ENCODE assay signal across 27 cellular contexts in genomic region chr11:127639916-127640315, GRCh38.
DNase-seq lines count a peak whose midpoint lies in the region; ATAC-seq and TF ChIP-seq lines count a peak whose summit lies in the region.
"Had no signal": no experiment of that assay in that cellular context is flagged by ENCODE, and none has a peak within 500 bp of the region (broad histone marks: within the 10 kb centered on the region; RNA-seq: fewer than 3 reads in every experiment).

No MANE protein-coding gene starts in this region.

- peak; percentile 3 for DNase-seq in EL
- peak; percentile 80 for DNase-seq in M059J (ENCODE audit: low read depth)
- peak; percentile 7 for DNase-seq in mammary epithelial cell
- no peak for DNase-seq in activated CD4-positive, alpha-beta memory T cell treated with anti-CD3 and anti-CD28 coated beads, Interleukin-2, amount 10 ng/mL, durations not matched to agents 7 days and 5 days
- DNase-seq in SK-N-DZ (ENCODE audit: low spot score), result no peak
- DNase-seq: activated CD4-positive, CD25-positive, alpha-beta regulatory T cell treated with anti-CD3 and anti-CD28 coated beads, Interleukin-2, amount 50 U/mL, for 72 hours; activated gamma-delta T cell treated with Interleukin-2 at 50 U/mL for 16 hours; activated naive CD8-positive, alpha-beta T cell treated with anti-CD3 and anti-CD28 coated beads, Interleukin-2, amount 50 U/mL, for 24 hours; body of pancreas; DMS 273 treated with DMSO at 0.1 percent for 48 hours; effector CD4-positive, alpha-beta T cell; esophagus squamous epithelium; gastrocnemius medialis; hippocampal formation; immature natural killer cell; Kasumi-1; mucosa of descending colon; NCI-H1105 treated with DMSO at 0.1 percent for 48 hours; NCI-H2029 treated with DMSO at 0.1 percent for 48 hours; NK-92 treated with Interleukin-12 subunit alpha and Interleukin-12 subunit beta, amount 100 ng/mL, for 24 hours; transverse colon had no signal

- peaks cover 1% of the 10 kb centered on the region for H3K27me3 ChIP-seq in mammary epithelial cell (ENCODE audit: insufficient read depth, low read length)
- H3K27me3 ChIP-seq: body of pancreas, esophagus squamous epithelium, gastrocnemius medialis, neural progenitor cell, SJSA1, transverse colon had no signal

- H3K9me3 Mint-ChIP-seq in nephron, result no peaks in the 10 kb centered on the region
- no peaks in the 10 kb centered on the region for H3K9me3 Mint-ChIP-seq in activated CD4-positive, alpha-beta memory T cell treated with anti-CD3 and anti-CD28 coated beads, Interleukin-2, amount 10 ng/mL, durations not matched to agents 7 days and 5 days
- H3K9me3 Mint-ChIP-seq: activated naive CD8-positive, alpha-beta T cell treated with anti-CD3 and anti-CD28 coated beads, Interleukin-2, amount 50 U/mL, for 24 hours; immature natural killer cell; neural progenitor cell had no signal

- H2AFZ ChIP-seq in mammary epithelial cell (ENCODE audit: low read depth, low read length), result no peak overlapping the region
- H2AFZ ChIP-seq: neural progenitor cell had no signal

- no peaks in the 10 kb centered on the region for H3K36me3 ChIP-seq in mammary epithelial cell (ENCODE audit: insufficient read depth, low read length)
- H3K36me3 ChIP-seq: esophagus squamous epithelium, gastrocnemius medialis, neural progenitor cell, SJSA1, transverse colon had no signal

- no peak for ATAC-seq in HG03175 (IDR thresholded peaks at IDR 0.05; ENCODE audit: unreplicated experiment)
- no peak for ATAC-seq in GM18517 (IDR thresholded peaks at IDR 0.05; ENCODE audit: unreplicated experiment)
- ATAC-seq: activated naive CD8-positive, alpha-beta T cell treated with anti-CD3 and anti-CD28 coated beads, Interleukin-2, amount 50 U/mL, for 24 hours; body of pancreas; mucosa of descending colon had no signal

- dilution Hi-C loops in mammary epithelial cell (cut with HindIII; ENCODE audit: low sequenced_read_pairs), result no loop called here

- in situ Hi-C loops in mammary epithelial cell (cut with MboI; ENCODE audit: low sequenced_read_pairs in 2 of 2), result no loop called here

- H3K4me1 ChIP-seq in mammary epithelial cell (ENCODE audit: insufficient read depth, low read length), result no peaks in the 10 kb centered on the region
- H3K4me1 ChIP-seq: body of pancreas, esophagus squamous epithelium, SJSA1, transverse colon had no signal

- H3K4me1 Mint-ChIP-seq in nephron, result peaks cover 44% of the 10 kb centered on the region
- no peaks in the 10 kb centered on the region for H3K4me1 Mint-ChIP-seq in activated CD4-positive, alpha-beta memory T cell treated with anti-CD3 and anti-CD28 coated beads, Interleukin-2, amount 10 ng/mL, durations not matched to agents 7 days and 5 days
- H3K4me1 Mint-ChIP-seq: activated naive CD8-positive, alpha-beta T cell treated with anti-CD3 and anti-CD28 coated beads, Interleukin-2, amount 50 U/mL, for 24 hours; immature natural killer cell had no signal

- H3K4me3 ChIP-seq in mammary epithelial cell (replicated peaks in 1 of 3; ENCODE audit: insufficient read depth in 1 of 3, low read depth in 2 of 3, low read length in 3 of 3), result no peak overlapping the region
- H3K4me3 ChIP-seq: body of pancreas, esophagus squamous epithelium, gastrocnemius medialis, mucosa of descending colon, neural progenitor cell, SJSA1, transverse colon had no signal

- peak overlapping the region; percentile 44 to 63 (median 46) for H3K27ac Mint-ChIP-seq in nephron
- no peak overlapping the region for H3K27ac Mint-ChIP-seq in activated CD4-positive, alpha-beta memory T cell treated with anti-CD3 and anti-CD28 coated beads, Interleukin-2, amount 10 ng/mL, durations not matched to agents 7 days and 5 days
- H3K27ac Mint-ChIP-seq: activated naive CD8-positive, alpha-beta T cell treated with anti-CD3 and anti-CD28 coated beads, Interleukin-2, amount 50 U/mL, for 24 hours; immature natural killer cell; progenitor cell of endocrine pancreas had no signal

- intact Hi-C loops in mammary epithelial cell (cut with micrococcal nuclease), result no loop called here

- no peak overlapping the region for H3K4me2 ChIP-seq in mammary epithelial cell (ENCODE audit: insufficient read depth, low read depth, low read length)
- H3K4me2 ChIP-seq: neural progenitor cell had no signal

- H3K27ac ChIP-seq in mammary epithelial cell (ENCODE audit: insufficient read depth, low read depth, low read length), result no peak overlapping the region
- H3K27ac ChIP-seq: body of pancreas, esophagus squamous epithelium, neural progenitor cell, SJSA1, transverse colon had no signal

- H3K27me3 Mint-ChIP-seq in nephron (ENCODE audit: low read depth), result no peaks in the 10 kb centered on the region
- H3K27me3 Mint-ChIP-seq in activated CD4-positive, alpha-beta memory T cell treated with anti-CD3 and anti-CD28 coated beads, Interleukin-2, amount 10 ng/mL, durations not matched to agents 7 days and 5 days, result no peaks in the 10 kb centered on the region
- H3K27me3 Mint-ChIP-seq: activated naive CD8-positive, alpha-beta T cell treated with anti-CD3 and anti-CD28 coated beads, Interleukin-2, amount 50 U/mL, for 24 hours; progenitor cell of endocrine pancreas had no signal

- no peaks in the 10 kb centered on the region for H3K36me3 Mint-ChIP-seq in nephron (ENCODE audit: low read depth)
- H3K36me3 Mint-ChIP-seq in activated CD4-positive, alpha-beta memory T cell treated with anti-CD3 and anti-CD28 coated beads, Interleukin-2, amount 10 ng/mL, durations not matched to agents 7 days and 5 days (ENCODE audit: low read depth), result no peaks in the 10 kb centered on the region
- H3K36me3 Mint-ChIP-seq: immature natural killer cell, neural progenitor cell had no signal

- TF ChIP-seq CTCF in mammary epithelial cell (conservative IDR thresholded peaks at IDR 0.05 in 1 of 2, IDR thresholded peaks at IDR 0.05 in 1 of 2; ENCODE audit: extremely low read depth in 1 of 2, insufficient read depth in 1 of 2, low read depth in 1 of 2, low read length in 2 of 2) (no peak), nephron (IDR thresholded peaks at IDR 0.05; ENCODE audit: unreplicated experiment in 3 of 3) (no peak)

- POLR2A ChIA-PET in activated CD4-positive, alpha-beta memory T cell treated with anti-CD3 and anti-CD28 coated beads, Interleukin-2, amount 10 ng/mL, durations not matched to agents 7 days and 5 days (lab: Charles Lee), result no interaction called here

- H3K79me2 ChIP-seq in mammary epithelial cell (ENCODE audit: insufficient read depth, low read length), result no peaks in the 10 kb centered on the region

- H3K4me3 Mint-ChIP-seq in nephron, result no peak overlapping the region
- H3K4me3 Mint-ChIP-seq in activated CD4-positive, alpha-beta memory T cell treated with anti-CD3 and anti-CD28 coated beads, Interleukin-2, amount 10 ng/mL, durations not matched to agents 7 days and 5 days, result no peak overlapping the region
- H3K4me3 Mint-ChIP-seq: activated naive CD8-positive, alpha-beta T cell treated with anti-CD3 and anti-CD28 coated beads, Interleukin-2, amount 50 U/mL, for 24 hours; immature natural killer cell; neural progenitor cell had no signal

- no TSS peak for BruUV-seq in mammary epithelial cell (replicated peaks; lab: Mats Ljungman, UMichigan)

- CTCF ChIA-PET in mammary epithelial cell (lab: Charles Lee; ENCODE audit: low non-redundant PET), result no interaction called here
- CTCF ChIA-PET in activated CD4-positive, alpha-beta memory T cell treated with anti-CD3 and anti-CD28 coated beads, Interleukin-2, amount 10 ng/mL, durations not matched to agents 7 days and 5 days (lab: Charles Lee), result no interaction called here

- 45% methylated on average over 2 of the region's 2 CpGs for WGBS in mammary epithelial cell (ENCODE audit: low coverage, missing lambda C conversion rate)

- no peaks in the 10 kb centered on the region for H4K20me1 ChIP-seq in mammary epithelial cell (ENCODE audit: insufficient read depth, low read length)

- no peaks in the 10 kb centered on the region for H3K9me3 ChIP-seq in mammary epithelial cell (replicated peaks; ENCODE audit: insufficient read depth, low read length)
- H3K9me3 ChIP-seq: body of pancreas, esophagus squamous epithelium, gastrocnemius medialis, mucosa of descending colon, SJSA1, transverse colon had no signal

- no peak overlapping the region for H3K9ac ChIP-seq in mammary epithelial cell (ENCODE audit: insufficient read depth, low read length)
- H3K9ac ChIP-seq: neural progenitor cell had no signal

Comparison
In these comparisons a context has a peak if more than half of its experiments do, and no peak if none do; other contexts are left out.
1. DNase-seq: peak in EL (single experiment), M059J (single experiment) and mammary epithelial cell (single experiment); none in activated CD4-positive, alpha-beta memory T cell treated with anti-CD3 and anti-CD28 coated beads, Interleukin-2, amount 10 ng/mL, durations not matched to agents 7 days and 5 days (single experiment) and SK-N-DZ (single experiment).